30 cellular contexts compared by ENCODE assay signal in genomic region chr19:51595776-51596175, GRCh38. TPM values are rescaled to one million over a fixed set of nuclear protein-coding genes. Genes with fewer than 3 reads are reported as not detected.
DNase-seq lines count a peak whose midpoint lies in the region; ATAC-seq lines count a peak whose summit lies in the region.
"Had no signal": no experiment of that assay in that cellular context is flagged by ENCODE, and none has a peak within 500 bp of the region (broad histone marks: within the 10 kb centered on the region; RNA-seq: fewer than 3 reads in every experiment).

No MANE protein-coding gene starts in this region.

- H3K27me3 ChIP-seq in CD4-positive, alpha-beta memory T cell (ENCODE audit: insufficient read depth, low read length), result no peaks in the 10 kb centered on the region
- H3K27me3 ChIP-seq: ascending aorta, thyroid gland had no signal

- no peaks in the 10 kb centered on the region for H3K36me3 ChIP-seq in CD4-positive, alpha-beta memory T cell (ENCODE audit: insufficient read depth, low read length)
- H3K36me3 ChIP-seq: ascending aorta, gastroesophageal sphincter, thyroid gland had no signal

- peaks cover 0 to 14% (median 4%) of the 10 kb centered on the region in 8 donors for H3K9me3 Mint-ChIP-seq in CD4-positive, alpha-beta memory T cell
- H3K9me3 Mint-ChIP-seq in immature natural killer cell, result peaks cover 0 to 7% (median 0%) of the 10 kb centered on the region in 6 donors
- H3K9me3 Mint-ChIP-seq in activated T-cell treated with anti-CD3 and anti-CD28 coated beads, Interleukin-2, amount 50 U/mL, for 4 hours, result no peaks in the 10 kb centered on the region
- H3K9me3 Mint-ChIP-seq in activated CD8-positive, alpha-beta memory T cell treated with anti-CD3 and anti-CD28 coated beads, Interleukin-2, amount 10 ng/mL, durations not matched to agents 7 days and 5 days (ENCODE audit: low read depth), result peaks cover 3% of the 10 kb centered on the region

- no peak overlapping the region for H3K27ac Mint-ChIP-seq in CD4-positive, alpha-beta memory T cell
- no peak overlapping the region for H3K27ac Mint-ChIP-seq in immature natural killer cell
- no peak overlapping the region for H3K27ac Mint-ChIP-seq in activated CD8-positive, alpha-beta memory T cell treated with anti-CD3 and anti-CD28 coated beads, Interleukin-2, amount 10 ng/mL, durations not matched to agents 7 days and 5 days

- CTCF ChIA-PET in CD4-positive, alpha-beta memory T cell (lab: Charles Lee; ENCODE audit: partially characterized antibody), result no interaction called here
- CTCF ChIA-PET in activated CD8-positive, alpha-beta memory T cell treated with anti-CD3 and anti-CD28 coated beads, Interleukin-2, amount 10 ng/mL, durations not matched to agents 7 days and 5 days (lab: Charles Lee), result interaction anchor here (1.3 to 2.0 kb wide), 2 partner anchors 9 to 61 kb away, joined by 3 to 5 read pairs; no protein-coding TSS in a partner anchor

- no peak overlapping the region for H3K4me3 ChIP-seq in CD4-positive, alpha-beta memory T cell (ENCODE audit: low read length in 2 of 2)
- H3K4me3 ChIP-seq: gastroesophageal sphincter, thyroid gland had no signal

- H3K4me1 ChIP-seq in CD4-positive, alpha-beta memory T cell (ENCODE audit: insufficient read depth, low read length), result peaks cover 16% of the 10 kb centered on the region

- no peaks in the 10 kb centered on the region for H3K9me3 ChIP-seq in CD4-positive, alpha-beta memory T cell (ENCODE audit: control insufficient read depth in 1 of 2, low read length in 2 of 2)
- H3K9me3 ChIP-seq: ascending aorta, gastroesophageal sphincter, psoas muscle, thyroid gland had no signal

- peaks cover 16 to 25% (median 22%) of the 10 kb centered on the region in 4 donors for H3K4me1 Mint-ChIP-seq in CD4-positive, alpha-beta memory T cell
- H3K4me1 Mint-ChIP-seq in immature natural killer cell, result peaks cover 20 to 25% of the 10 kb centered on the region in 2 donors
- peaks cover 24% of the 10 kb centered on the region for H3K4me1 Mint-ChIP-seq in activated T-cell treated with anti-CD3 and anti-CD28 coated beads, Interleukin-2, amount 50 U/mL, for 4 hours (ENCODE audit: low read depth)
- H3K4me1 Mint-ChIP-seq in activated CD8-positive, alpha-beta memory T cell treated with anti-CD3 and anti-CD28 coated beads, Interleukin-2, amount 10 ng/mL, durations not matched to agents 7 days and 5 days, result peaks cover 16% of the 10 kb centered on the region

- peak; percentile 48 to 57 for DNase-seq in AML-193 (lab: John Stamatoyannopoulos, UW)
- no peak for DNase-seq in CD4-positive, alpha-beta memory T cell
- peak; percentile 21 for DNase-seq in OCI-M1 (lab: John Stamatoyannopoulos, UW)
- DNase-seq in immature natural killer cell, result no peak
- DNase-seq in activated T-cell treated with anti-CD3 and anti-CD28 coated beads, Interleukin-2, amount 50 U/mL, for 4 hours, result no peak
- DNase-seq in activated CD8-positive, alpha-beta memory T cell treated with anti-CD3 and anti-CD28 coated beads, Interleukin-2, amount 10 ng/mL, durations not matched to agents 7 days and 5 days, result no peak
- DNase-seq: activated naive CD4-positive, alpha-beta T cell treated with anti-CD3 and anti-CD28 coated beads, Interleukin-2, amount 50 U/mL, for 16 hours; activated T-cell treated with anti-CD3 and anti-CD28 coated beads for 4 hours; cerebellar nuclear complex; DMS79 treated with DMSO at 0.1 percent for 48 hours; effector CD4-positive, alpha-beta T cell; GOT3; Kasumi-1; mesenchymal stem cell; NCI-H1417; NCI-H2107; NCI-H510A; NK-92 treated with Interleukin-12 subunit alpha and Interleukin-12 subunit beta, amount 100 ng/mL, for 24 hours; psoas muscle; stimulated activated CD4-positive, alpha-beta T cell treated with anti-CD3 and anti-CD28 coated beads, Interleukin-1b, Interleukin-23, amount 100 ng/mL, for 48 hours; stimulated activated naive CD4-positive, alpha-beta T cell treated with Interleukin-2 at 50 U/mL for 16 hours; SW 1271; thyroid gland had no signal

- intact Hi-C loops in CD4-positive, alpha-beta memory T cell (cut with micrococcal nuclease), result no loop called here

- no peak overlapping the region for H3K27ac ChIP-seq in CD4-positive, alpha-beta memory T cell (ENCODE audit: low read depth, low read length)
- H3K27ac ChIP-seq: ascending aorta, gastroesophageal sphincter, psoas muscle, thyroid gland had no signal

- POLR2A ChIA-PET in CD4-positive, alpha-beta memory T cell (lab: Charles Lee; ENCODE audit: partially characterized antibody), result interaction anchor here (2.3 kb wide), 1 partner anchor 25 kb away, joined by 7 read pairs; the partner anchor contains the start of gene ZNF175

- H3K27me3 Mint-ChIP-seq in CD4-positive, alpha-beta memory T cell, result peaks cover 11 to 23% of the 10 kb centered on the region in 2 donors
- H3K27me3 Mint-ChIP-seq in immature natural killer cell (ENCODE audit: low read depth in 3 of 3), result peaks cover 2 to 10% (median 7%) of the 10 kb centered on the region in 3 donors
- H3K27me3 Mint-ChIP-seq in activated T-cell treated with anti-CD3 and anti-CD28 coated beads, Interleukin-2, amount 50 U/mL, for 4 hours (ENCODE audit: low read depth), result peaks cover 21% of the 10 kb centered on the region
- H3K27me3 Mint-ChIP-seq in activated CD8-positive, alpha-beta memory T cell treated with anti-CD3 and anti-CD28 coated beads, Interleukin-2, amount 10 ng/mL, durations not matched to agents 7 days and 5 days, result peaks cover 10% of the 10 kb centered on the region

- no peak for ATAC-seq in activated T-cell treated with anti-CD3 and anti-CD28 coated beads, Interleukin-2, amount 50 U/mL, for 4 hours
- ATAC-seq in HG03342 (IDR thresholded peaks at IDR 0.05; ENCODE audit: unreplicated experiment) (no peak), GM18861 (IDR thresholded peaks at IDR 0.05; ENCODE audit: unreplicated experiment) (no peak)
- no peak for ATAC-seq in activated CD8-positive, alpha-beta memory T cell treated with anti-CD3 and anti-CD28 coated beads, Interleukin-2, amount 10 ng/mL, durations not matched to agents 7 days and 5 days
- ATAC-seq: esophagus mucosa, gastroesophageal sphincter, psoas muscle had no signal

- H3K4me3 Mint-ChIP-seq in CD4-positive, alpha-beta memory T cell, result peak overlapping the region in 6 of 8 donors; percentile 65 to 99 (median 92)
- peak overlapping the region in 4 of 5 donors; percentile 92 to 97 (median 95) for H3K4me3 Mint-ChIP-seq in immature natural killer cell
- H3K4me3 Mint-ChIP-seq in activated T-cell treated with anti-CD3 and anti-CD28 coated beads, Interleukin-2, amount 50 U/mL, for 4 hours, result no peak overlapping the region
- H3K4me3 Mint-ChIP-seq in activated CD8-positive, alpha-beta memory T cell treated with anti-CD3 and anti-CD28 coated beads, Interleukin-2, amount 10 ng/mL, durations not matched to agents 7 days and 5 days, result no peak overlapping the region

- peaks cover 3 to 9% of the 10 kb centered on the region in 2 donors for H3K36me3 Mint-ChIP-seq in CD4-positive, alpha-beta memory T cell
- H3K36me3 Mint-ChIP-seq in immature natural killer cell, result peaks cover 0 to 9% (median 0%) of the 10 kb centered on the region in 3 donors
- H3K36me3 Mint-ChIP-seq in activated T-cell treated with anti-CD3 and anti-CD28 coated beads, Interleukin-2, amount 50 U/mL, for 4 hours (ENCODE audit: insufficient read depth), result peaks cover 2% of the 10 kb centered on the region
- H3K36me3 Mint-ChIP-seq in activated CD8-positive, alpha-beta memory T cell treated with anti-CD3 and anti-CD28 coated beads, Interleukin-2, amount 10 ng/mL, durations not matched to agents 7 days and 5 days, result no peaks in the 10 kb centered on the region

RNA-seq across cellular contexts. Expression of gene ZNF175, which starts 24.7 kb away (rescaled TPM):
- total RNA-seq in CD4-positive, alpha-beta memory T cell, result 10 to 100 TPM; 17.1 to 17.4 TPM
- 1 to 10 TPM in 1 of 2 donors, under 1 TPM in 1; 0.65 to 2.6 TPM for polyA plus RNA-seq in CD4-positive, alpha-beta memory T cell
- polyA plus RNA-seq in immature natural killer cell, result 1 to 10 TPM in 1 of 3 donors, under 1 TPM in 2; 0.79 to 2.2 (median 0.81) TPM
- 1 to 10 TPM; 5.3 to 7.5 (median 6.0) TPM for total RNA-seq in activated T-cell treated with anti-CD3 and anti-CD28 coated beads, Interleukin-2, amount 50 U/mL, for 4 hours
- total RNA-seq in activated CD8-positive, alpha-beta memory T cell treated with anti-CD3 and anti-CD28 coated beads, Interleukin-2, amount 10 ng/mL, durations not matched to agents 7 days and 5 days, result 10 to 100 TPM in 1 of 2 experiments, 1 to 10 TPM in 1; 8.3 to 10.1 TPM

RNA-seq across cellular contexts. Expression of gene SIGLEC5, which starts 34.4 kb away (rescaled TPM):
- total RNA-seq in CD4-positive, alpha-beta memory T cell, result not detected
- not detected for polyA plus RNA-seq in CD4-positive, alpha-beta memory T cell
- under 1 TPM in 1 of 3 donors, not detected in 2; 0.49 TPM for polyA plus RNA-seq in immature natural killer cell
- total RNA-seq in activated T-cell treated with anti-CD3 and anti-CD28 coated beads, Interleukin-2, amount 50 U/mL, for 4 hours, result under 1 TPM in 1 of 3 donors, not detected in 2; 0.11 TPM
- total RNA-seq in activated CD8-positive, alpha-beta memory T cell treated with anti-CD3 and anti-CD28 coated beads, Interleukin-2, amount 10 ng/mL, durations not matched to agents 7 days and 5 days, result not detected
- total RNA-seq: ascending aorta, esophagus mucosa, kidney epithelial cell had no signal

RNA-seq across cellular contexts. Expression of gene SIGLEC14, which starts 50.8 kb away (rescaled TPM):
- 1 to 10 TPM in 1 of 2 experiments, under 1 TPM in 1; 0.69 to 1.4 TPM for total RNA-seq in CD4-positive, alpha-beta memory T cell
- polyA plus RNA-seq in CD4-positive, alpha-beta memory T cell, result under 1 TPM in 1 of 2 donors, not detected in 1; 0.11 TPM
- polyA plus RNA-seq in immature natural killer cell, result 1 to 10 TPM in 1 of 3 donors, under 1 TPM in 2; 0.12 to 1.9 (median 0.99) TPM
- not detected for total RNA-seq in activated T-cell treated with anti-CD3 and anti-CD28 coated beads, Interleukin-2, amount 50 U/mL, for 4 hours
- total RNA-seq in activated CD8-positive, alpha-beta memory T cell treated with anti-CD3 and anti-CD28 coated beads, Interleukin-2, amount 10 ng/mL, durations not matched to agents 7 days and 5 days, result under 1 TPM in 1 of 2 experiments, not detected in 1; 0.91 TPM
- total RNA-seq: kidney epithelial cell, skeletal muscle tissue had no signal

Comparison
In these comparisons a context has a peak if more than half of its experiments do, and no peak if none do; other contexts are left out.
1. DNase-seq: peak in AML-193 (2 of 2) and OCI-M1 (single experiment); none in CD4-positive, alpha-beta memory T cell (0 of 5), immature natural killer cell (0 of 3), activated T-cell treated with anti-CD3 and anti-CD28 coated beads, Interleukin-2, amount 50 U/mL, for 4 hours (single experiment) and activated CD8-positive, alpha-beta memory T cell treated with anti-CD3 and anti-CD28 coated beads, Interleukin-2, amount 10 ng/mL, durations not matched to agents 7 days and 5 days (single experiment).
2. H3K4me3 Mint-ChIP-seq: peak in CD4-positive, alpha-beta memory T cell (6 of 8) and immature natural killer cell (4 of 5); none in activated T-cell treated with anti-CD3 and anti-CD28 coated beads, Interleukin-2, amount 50 U/mL, for 4 hours (single experiment) and activated CD8-positive, alpha-beta memory T cell treated with anti-CD3 and anti-CD28 coated beads, Interleukin-2, amount 10 ng/mL, durations not matched to agents 7 days and 5 days (single experiment).